In the genomic region with DNA sequence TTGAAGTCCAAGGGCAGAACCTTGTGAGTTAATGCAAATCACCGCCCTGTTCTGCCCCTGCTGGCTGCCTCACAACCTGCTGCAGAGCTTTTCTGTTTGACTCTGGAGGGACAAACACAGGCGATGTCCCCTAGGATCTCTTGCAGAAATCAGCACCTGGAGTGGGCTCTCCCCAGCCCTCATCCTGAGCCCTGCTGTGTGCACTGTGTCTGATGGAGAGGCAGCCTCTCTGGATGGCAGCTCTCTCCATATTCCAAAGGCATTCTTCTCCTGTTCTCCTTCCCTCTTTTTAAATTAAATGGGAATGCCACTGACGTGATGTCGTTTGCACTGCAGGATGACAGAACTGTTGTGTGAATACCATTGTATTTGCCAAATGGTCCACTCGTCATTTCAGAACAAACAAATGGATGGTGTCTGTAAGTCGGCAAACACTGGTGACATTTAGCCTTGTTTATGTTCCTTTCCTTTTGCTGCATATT, we compare ENCODE assay signal across 19 cellular contexts.
DNase-seq lines count a peak whose midpoint lies in the region; ATAC-seq, FAIRE-seq and TF ChIP-seq lines count a peak whose summit lies in the region.
"Had no signal": no experiment of that assay in that cellular context is flagged by ENCODE, and none has a peak within 500 bp of the region (broad histone marks: within the 10 kb centered on the region; RNA-seq: fewer than 3 reads in every experiment).

No MANE protein-coding gene starts in this region.

- H3K4me1 ChIP-seq in H1 (replicated peaks in 1 of 4; ENCODE audit: control insufficient read depth in 3 of 4, insufficient read depth in 4 of 4, low read length in 3 of 4): peaks cover 8 to 27% (median 23%) of the 10 kb centered on the region in 4 experiments
- H3K4me1 ChIP-seq: lower lobe of right lung had no signal

- no peak overlapping the region for H3K18ac ChIP-seq in H1 (ENCODE audit: extremely low read depth, low read length)

- no peak overlapping the region for H2BK20ac ChIP-seq in H1 (ENCODE audit: low read length)

- peak; percentile 38 to 64 (median 50) for TF ChIP-seq CTCF in H1 (IDR thresholded peaks at IDR 0.05; ENCODE audit: control extremely low read depth in 1 of 3, insufficient read depth in 1 of 3, low read depth in 1 of 3, low read length in 3 of 3)

- H4K91ac ChIP-seq in H1 (replicated peaks; ENCODE audit: insufficient read length, low read length): no peak overlapping the region

- H3K4me1 Mint-ChIP-seq in stimulated activated memory B cell treated with anti-CD40 and anti-IgM and Interleukin-4, amounts not matched to agents 10 μg/mL and 1 μg/mL and 100 μg/mL, for 72 hours: no peaks in the 10 kb centered on the region

- H3K36me3 Mint-ChIP-seq in stimulated activated memory B cell treated with anti-CD40 and anti-IgM and Interleukin-4, amounts not matched to agents 10 μg/mL and 1 μg/mL and 100 μg/mL, for 72 hours: no peaks in the 10 kb centered on the region

- H3K27me3 Mint-ChIP-seq in stimulated activated memory B cell treated with anti-CD40 and anti-IgM and Interleukin-4, amounts not matched to agents 10 μg/mL and 1 μg/mL and 100 μg/mL, for 72 hours: no peaks in the 10 kb centered on the region
- H3K27me3 Mint-ChIP-seq: dendritic cell treated with granulocyte-macrophage colony-stimulating factor and Interleukin-4, amounts not matched to agents 40 ng/mL and 50 ng/mL, for 4 days had no signal

- H3K9me3 Mint-ChIP-seq in stimulated activated memory B cell treated with anti-CD40 and anti-IgM and Interleukin-4, amounts not matched to agents 10 μg/mL and 1 μg/mL and 100 μg/mL, for 72 hours: peaks cover 6% of the 10 kb centered on the region
- H3K9me3 Mint-ChIP-seq: dendritic cell treated with granulocyte-macrophage colony-stimulating factor and Interleukin-4, amounts not matched to agents 40 ng/mL and 50 ng/mL, for 4 days; nephron progenitor cell had no signal

- no peaks in the 10 kb centered on the region for H3K9me3 ChIP-seq in H1 (ENCODE audit: insufficient read depth in 2 of 2, low read depth in 1 of 2, low read length in 1 of 2)
- H3K9me3 ChIP-seq: lower lobe of right lung, sigmoid colon had no signal

- no peak overlapping the region for H2BK15ac ChIP-seq in H1 (ENCODE audit: low read length)

- H4K5ac ChIP-seq in H1 (ENCODE audit: insufficient read length, low read depth, low read length): no peak overlapping the region

- no peak overlapping the region for H4K8ac ChIP-seq in H1 (ENCODE audit: extremely low read depth, insufficient read depth, low read length)

- 56% methylated on average over 6 of the region's 6 CpGs; no CpG with 5 or more reads in 1 of the 2 experiments for WGBS in H1 (ENCODE audit: extremely low coverage in 1 of 2, insufficient coverage in 1 of 2, insufficient read length in 1 of 2, insufficient replicate concordance in 2 of 2, low coverage in 1 of 2, low lambda C conversion rate in 2 of 2, missing lambda C conversion rate in 1 of 2), 2 experiments

- TF ChIP-seq POLR2A in H1 (IDR thresholded peaks at IDR 0.05; ENCODE audit: control extremely low read depth in 1 of 2, low read depth in 2 of 2, low read length in 2 of 2): no peak

- H4K20me1 ChIP-seq in H1 (replicated peaks in 1 of 2; ENCODE audit: control insufficient read depth in 1 of 2, insufficient read depth in 2 of 2, low read length in 2 of 2): no peaks in the 10 kb centered on the region

- H3K36me3 ChIP-seq in H1 (ENCODE audit: control insufficient read depth in 2 of 4, insufficient read depth in 4 of 4, low read length in 3 of 4): no peaks in the 10 kb centered on the region
- H3K36me3 ChIP-seq: lower lobe of right lung, sigmoid colon had no signal

- no peak overlapping the region for H3K9ac ChIP-seq in H1 (replicated peaks in 1 of 4; ENCODE audit: extremely low read depth in 1 of 4, low read depth in 3 of 4, low read length in 3 of 4)

- TF ChIP-seq RAD21 in H1 (IDR thresholded peaks at IDR 0.05 in 1 of 2, conservative IDR thresholded peaks at IDR 0.05 in 1 of 2; ENCODE audit: low read depth in 2 of 2, low read length in 2 of 2): peak; percentile 38 to 52

- no peak overlapping the region for H3K4me3 Mint-ChIP-seq in stimulated activated memory B cell treated with anti-CD40 and anti-IgM and Interleukin-4, amounts not matched to agents 10 μg/mL and 1 μg/mL and 100 μg/mL, for 72 hours
- H3K4me3 Mint-ChIP-seq: dendritic cell treated with granulocyte-macrophage colony-stimulating factor and Interleukin-4, amounts not matched to agents 40 ng/mL and 50 ng/mL, for 4 days; nephron progenitor cell had no signal

- H2BK5ac ChIP-seq in H1 (ENCODE audit: low read depth, low read length): no peak overlapping the region

- no peaks in the 10 kb centered on the region for H3K27me3 ChIP-seq in H1 (replicated peaks in 1 of 4; ENCODE audit: control insufficient read depth in 3 of 4, extremely low read depth in 1 of 4, insufficient read depth in 3 of 4, low read length in 3 of 4)
- H3K27me3 ChIP-seq: sigmoid colon had no signal

- H3K79me2 ChIP-seq in H1 (ENCODE audit: control insufficient read depth in 1 of 2, insufficient read depth in 2 of 2, low read length in 2 of 2): no peaks in the 10 kb centered on the region

- H2BK12ac ChIP-seq in H1 (ENCODE audit: low read depth, low read length): 0 out of 2 replicates have a peak overlapping the region, but pooled peaks have one; percentile 64

- no peak for ATAC-seq in stimulated activated memory B cell treated with anti-CD40 and anti-IgM and Interleukin-4, amounts not matched to agents 10 μg/mL and 1 μg/mL and 100 μg/mL, for 72 hours
- ATAC-seq in GM21786 (IDR thresholded peaks at IDR 0.05; ENCODE audit: unreplicated experiment): no peak
- no peak for ATAC-seq in GM19324 (IDR thresholded peaks at IDR 0.05; ENCODE audit: low FRiP score, unreplicated experiment)
- ATAC-seq in HG03175 (IDR thresholded peaks at IDR 0.05; ENCODE audit: unreplicated experiment): no peak
- ATAC-seq: lower lobe of right lung, Panc1 had no signal

- H2AK5ac ChIP-seq in H1 (ENCODE audit: low read depth, low read length): no peak overlapping the region

- H2BK120ac ChIP-seq in H1 (replicated peaks; ENCODE audit: low read depth, low read length): no peak overlapping the region

- no peak overlapping the region for H3K27ac Mint-ChIP-seq in stimulated activated memory B cell treated with anti-CD40 and anti-IgM and Interleukin-4, amounts not matched to agents 10 μg/mL and 1 μg/mL and 100 μg/mL, for 72 hours
- H3K27ac Mint-ChIP-seq: dendritic cell treated with granulocyte-macrophage colony-stimulating factor and Interleukin-4, amounts not matched to agents 40 ng/mL and 50 ng/mL, for 4 days; nephron progenitor cell had no signal

- no peak overlapping the region for H3K23ac ChIP-seq in H1 (ENCODE audit: insufficient read length)

- no peak for TF ChIP-seq EP300 in H1 (IDR thresholded peaks at IDR 0.05; ENCODE audit: borderline replicate concordance in 1 of 2, low read depth in 2 of 2, low read length in 2 of 2)

- no peak overlapping the region for H3K27ac ChIP-seq in H1 (ENCODE audit: low read depth, low read length)
- H3K27ac ChIP-seq: lower lobe of right lung, sigmoid colon had no signal

- no peak overlapping the region for H3K56ac ChIP-seq in H1 (replicated peaks; ENCODE audit: insufficient read length, low read depth, low read length)

- H3K4me3 ChIP-seq in H1 (ENCODE audit: extremely low read depth in 1 of 4, insufficient read depth in 2 of 4, low read depth in 3 of 4, low read length in 4 of 4): no peak overlapping the region
- H3K4me3 ChIP-seq: lower lobe of right lung, sigmoid colon had no signal

- FAIRE-seq in H1 (lab: Jason Lieb, UNC): peak; percentile 69

- no peak overlapping the region for H3K14ac ChIP-seq in H1 (ENCODE audit: insufficient read length)

- no peak overlapping the region for H2AFZ ChIP-seq in H1 (ENCODE audit: low read length)

- DNase-seq in D341Med (ENCODE audit: low spot score) (peak; percentile 76), NCI-H2029 treated with DMSO at 0.1 percent for 48 hours (lab: John Stamatoyannopoulos, UW) (peak; percentile 38), H1 (ENCODE audit: low read depth in 1 of 2, low spot score in 2 of 2) (no peak), middle frontal gyrus (ENCODE audit: extremely low spot score, low spot score) (peak; percentile 48)
- DNase-seq: aorta; DMS53; GOT3; lower lobe of right lung; NCI-H1092 treated with DMSO at 0.1 percent for 48 hours; nephron progenitor cell; sigmoid colon; stimulated activated CD4-positive, alpha-beta T cell treated with anti-CD3 and anti-CD28 coated beads, Interleukin-4, amount 100 ng/mL, for 1 hour; trophoblast cell had no signal

- peak overlapping the region in 1 of 2 experiments; percentile 1; a peak in 2 of 4 replicates for H3K4me2 ChIP-seq in H1 (ENCODE audit: insufficient read depth in 1 of 2, low read depth in 2 of 2, low read length in 2 of 2)

- H3K4ac ChIP-seq in H1 (replicated peaks; ENCODE audit: insufficient read length, low read depth, low read length): no peak overlapping the region

- CTCF ChIA-PET in H1 (lab: Charles Lee; ENCODE audit: partially characterized antibody): interaction anchor here (1.0 to 2.0 kb wide), 8 partner anchors 12 to 99 kb away, joined by 3 to 7 read pairs (median 4); no protein-coding TSS in a partner anchor

- POLR2A ChIA-PET in H1 (lab: Charles Lee; ENCODE audit: partially characterized antibody): no interaction called here

- H3K79me1 ChIP-seq in H1 (ENCODE audit: low read depth, low read length): no peaks in the 10 kb centered on the region

- no peaks in the 10 kb centered on the region for H3K23me2 ChIP-seq in H1 (ENCODE audit: low read depth, low read length)

TF ChIP-seq in H1, 55 proteins besides CTCF, POLR2A, EP300 and RAD21:
- TF ChIP-seq NANOG (IDR thresholded peaks at IDR 0.05; ENCODE audit: insufficient read depth, low read depth, low read length, poor library complexity, severe bottlenecking) (no peak), NRF1 (IDR thresholded peaks at IDR 0.05; ENCODE audit: low read depth, low read length) (no peak), RFX5 (IDR thresholded peaks at IDR 0.05; ENCODE audit: borderline replicate concordance, low read depth, low read length) (no peak), TCF12 (IDR thresholded peaks at IDR 0.05; ENCODE audit: low read depth, low read length) (0 out of 2 replicates have a peak, but pooled peaks have one; percentile 22), SIN3A (conservative IDR thresholded peaks at IDR 0.05 in 1 of 2, IDR thresholded peaks at IDR 0.05 in 1 of 2; ENCODE audit: low read depth in 1 of 2, low read length in 2 of 2) (no peak), CTBP2 (IDR thresholded peaks at IDR 0.05; ENCODE audit: borderline replicate concordance, insufficient read depth, insufficient read length, low read length) (no peak), RNF2 (IDR thresholded peaks at IDR 0.05; ENCODE audit: borderline replicate concordance, low read depth, low read length, missing control alignments, poor library complexity, severe bottlenecking) (no peak)
- TF ChIP-seq, protein P1, sequence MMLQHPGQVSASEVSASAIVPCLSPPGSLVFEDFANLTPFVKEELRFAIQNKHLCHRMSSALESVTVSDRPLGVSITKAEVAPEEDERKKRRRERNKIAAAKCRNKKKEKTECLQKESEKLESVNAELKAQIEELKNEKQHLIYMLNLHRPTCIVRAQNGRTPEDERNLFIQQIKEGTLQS (IDR thresholded peaks at IDR 0.05; ENCODE audit: insufficient read depth, low read depth, low read length): no peak

Comparison
In these comparisons a context has a peak if more than half of its experiments do, and no peak if none do; other contexts are left out.
1. DNase-seq: peak in D341Med (single experiment), NCI-H2029 treated with DMSO at 0.1 percent for 48 hours (single experiment) and middle frontal gyrus (single experiment); none in H1 (0 of 2).